10 cellular contexts compared by ENCODE assay signal in genomic region chr14:81519200-81519998, GRCh38. TPM values are rescaled to one million over a fixed set of nuclear protein-coding genes. Genes with fewer than 3 reads are reported as not detected.
DNase-seq lines count a peak whose midpoint lies in the region; ATAC-seq, FAIRE-seq and TF ChIP-seq lines count a peak whose summit lies in the region.
"Had no signal": no experiment of that assay in that cellular context is flagged by ENCODE, and none has a peak within 500 bp of the region (broad histone marks: within the 10 kb centered on the region; RNA-seq: fewer than 3 reads in every experiment).

No MANE protein-coding gene starts in this region.

- H3K27me3 ChIP-seq in HepG2 (ENCODE audit: control insufficient read depth in 1 of 2, insufficient read depth in 2 of 2, low read length in 2 of 2) (no peaks in the 10 kb centered on the region), upper lobe of right lung (no peaks in the 10 kb centered on the region)

- POLR2A ChIA-PET in activated CD4-positive, alpha-beta T cell treated with anti-CD3 and anti-CD28 coated beads for 36 hours (lab: Charles Lee), result no interaction called here
- POLR2A ChIA-PET in HepG2 (lab: Yijun Ruan, JAX), result interaction anchor here (3.9 kb wide), 1 partner anchor 13 kb away, joined by 27 read pairs; the partner anchor contains the start of gene SEL1L

- H3K4me3 Mint-ChIP-seq in activated CD4-positive, alpha-beta T cell treated with anti-CD3 and anti-CD28 coated beads for 36 hours, result no peak overlapping the region
- H3K4me3 Mint-ChIP-seq in activated T-helper 17 cell treated with anti-CD3 and anti-CD28 coated beads, Interleukin-2, amount 50 U/mL, for 72 hours, result peak overlapping the region; percentile 52

- no TSS peak for BruUV-seq in HepG2 (replicated peaks; lab: Mats Ljungman, UMichigan)

- DNase-seq in activated CD4-positive, alpha-beta T cell treated with anti-CD3 and anti-CD28 coated beads for 36 hours, result no peak
- no peak for DNase-seq in activated CD4-positive, alpha-beta T cell treated with anti-CD3 and anti-CD28 coated beads, Interleukin-2, amount 50 U/mL, for 48 hours
- no peak for DNase-seq in HepG2 (ENCODE audit: low spot score)
- DNase-seq in upper lobe of right lung, result no peak
- no peak for DNase-seq in T-helper 9 cell
- no peak for DNase-seq in EL

- FAIRE-seq in HepG2 (lab: Jason Lieb, UNC), result no peak
- FAIRE-seq: A204.1, islet of Langerhans had no signal

- peaks cover 49% of the 10 kb centered on the region for H3K4me1 ChIP-seq in HepG2 (ENCODE audit: insufficient read depth, low read length)
- peaks cover 46% of the 10 kb centered on the region for H3K4me1 ChIP-seq in upper lobe of right lung

- H2AFZ ChIP-seq in HepG2 (ENCODE audit: low read length), result no peak overlapping the region

- CTCF ChIA-PET in activated CD4-positive, alpha-beta T cell treated with anti-CD3 and anti-CD28 coated beads for 36 hours (lab: Charles Lee), result interaction anchor here (0.8 kb wide), 1 partner anchor 84 kb away, joined by 4 read pairs; no protein-coding TSS in a partner anchor
- CTCF ChIA-PET in HepG2 (lab: Yijun Ruan, JAX; ENCODE audit: low intra/inter-chr PET ratio, low total read pairs), result no interaction called here

- in situ Hi-C loops in HepG2 (cut with HindIII; ENCODE audit: extremely low pct_ligation_motif_present, low pct_unique_long_range_greater_than_20kb), result no loop called here

- TF ChIP-seq EP300 in HepG2 (IDR thresholded peaks at IDR 0.05; ENCODE audit: low read depth in 2 of 2, low read length in 2 of 2) (no peak), HepG2 (CRISPR knock-in tag; IDR thresholded peaks at IDR 0.05; ENCODE audit: borderline replicate concordance) (no peak)

- H3K9me3 ChIP-seq in HepG2 (ENCODE audit: low read length), result no peaks in the 10 kb centered on the region
- no peaks in the 10 kb centered on the region for H3K9me3 ChIP-seq in upper lobe of right lung

- no peak for TF ChIP-seq CTCF in HepG2 (CRISPR knock-in tag; IDR thresholded peaks at IDR 0.05)
- no peak for TF ChIP-seq CTCF in upper lobe of right lung (IDR thresholded peaks at IDR 0.05)

- H3K4me1 Mint-ChIP-seq in activated CD4-positive, alpha-beta T cell treated with anti-CD3 and anti-CD28 coated beads for 36 hours, result peaks cover 45% of the 10 kb centered on the region
- peaks cover 33% of the 10 kb centered on the region for H3K4me1 Mint-ChIP-seq in activated T-helper 17 cell treated with anti-CD3 and anti-CD28 coated beads, Interleukin-2, amount 50 U/mL, for 72 hours

- H3K27ac ChIP-seq in HepG2 (ENCODE audit: extremely low read length, insufficient read depth, low read length), result peak overlapping the region; percentile 77
- peak overlapping the region; percentile 61 for H3K27ac ChIP-seq in upper lobe of right lung

- no peak overlapping the region for H3K4me2 ChIP-seq in HepG2 (ENCODE audit: low read depth, low read length)

- no peaks in the 10 kb centered on the region for H3K27me3 Mint-ChIP-seq in activated CD4-positive, alpha-beta T cell treated with anti-CD3 and anti-CD28 coated beads for 36 hours
- no peaks in the 10 kb centered on the region for H3K27me3 Mint-ChIP-seq in activated T-helper 17 cell treated with anti-CD3 and anti-CD28 coated beads, Interleukin-2, amount 50 U/mL, for 72 hours

- H3K79me2 ChIP-seq in HepG2 (ENCODE audit: insufficient read depth, low read length), result no peaks in the 10 kb centered on the region

- 97% methylated on average over 3 of the region's 3 CpGs for WGBS in HepG2 (ENCODE audit: low lambda C conversion rate)

- TF ChIP-seq POLR2A in HepG2 (IDR thresholded peaks at IDR 0.05; ENCODE audit: insufficient read depth in 1 of 2, low read depth in 2 of 2, low read length in 2 of 2), result no peak

- peak; percentile 70 for ATAC-seq in activated CD4-positive, alpha-beta T cell treated with anti-CD3 and anti-CD28 coated beads for 36 hours
- ATAC-seq in HG03159 (IDR thresholded peaks at IDR 0.05; ENCODE audit: unreplicated experiment) (peak; percentile 76), HepG2 (no peak), upper lobe of right lung (peak; percentile 94)
- peak; percentile 80 for ATAC-seq in activated T-helper 17 cell treated with anti-CD3 and anti-CD28 coated beads, Interleukin-2, amount 50 U/mL, for 72 hours (replicated peaks)

- H3K4me3 ChIP-seq in HepG2 (replicated peaks in 1 of 3; ENCODE audit: insufficient read depth in 1 of 3, low read depth in 2 of 3, low read length in 3 of 3), result no peak overlapping the region
- no peak overlapping the region for H3K4me3 ChIP-seq in upper lobe of right lung

- no peak for TF ChIP-seq RAD21 in HepG2 (CRISPR knock-in tag; IDR thresholded peaks at IDR 0.05)

- H3K9ac ChIP-seq in HepG2 (ENCODE audit: insufficient read depth, low read depth, low read length), result no peak overlapping the region

- peaks cover 54% of the 10 kb centered on the region for H3K36me3 Mint-ChIP-seq in activated CD4-positive, alpha-beta T cell treated with anti-CD3 and anti-CD28 coated beads for 36 hours (ENCODE audit: low read depth)
- peaks cover 92% of the 10 kb centered on the region for H3K36me3 Mint-ChIP-seq in activated T-helper 17 cell treated with anti-CD3 and anti-CD28 coated beads, Interleukin-2, amount 50 U/mL, for 72 hours (ENCODE audit: low read depth)

- no peaks in the 10 kb centered on the region for H3K9me3 Mint-ChIP-seq in activated CD4-positive, alpha-beta T cell treated with anti-CD3 and anti-CD28 coated beads for 36 hours (ENCODE audit: low read depth)
- H3K9me3 Mint-ChIP-seq in activated T-helper 17 cell treated with anti-CD3 and anti-CD28 coated beads, Interleukin-2, amount 50 U/mL, for 72 hours, result no peaks in the 10 kb centered on the region

- intact Hi-C loops in activated CD4-positive, alpha-beta T cell treated with anti-CD3 and anti-CD28 coated beads for 36 hours (cut with DNase I, micrococcal nuclease), result loop anchor here in 1 of 2 experiments (5.0 kb wide), 1 partner anchor 47 kb away; no protein-coding TSS in a partner anchor
- intact Hi-C loops in HepG2 (cut with micrococcal nuclease; ENCODE audit: unreplicated experiment) (no loop called here), upper lobe of right lung (cut with DNase I) (no loop called here)

- H3K36me3 ChIP-seq in HepG2 (replicated peaks in 1 of 2; ENCODE audit: control insufficient read depth in 1 of 2, insufficient read depth in 2 of 2, low read length in 2 of 2) (peaks cover 3 to 35% of the 10 kb centered on the region in 2 experiments; a peak in 4 of 5 replicates), upper lobe of right lung (peaks cover 41% of the 10 kb centered on the region)

- peak overlapping the region; percentile 88 for H3K27ac Mint-ChIP-seq in activated CD4-positive, alpha-beta T cell treated with anti-CD3 and anti-CD28 coated beads for 36 hours
- peak overlapping the region; percentile 90 for H3K27ac Mint-ChIP-seq in activated T-helper 17 cell treated with anti-CD3 and anti-CD28 coated beads, Interleukin-2, amount 50 U/mL, for 72 hours

- H4K20me1 ChIP-seq in HepG2 (ENCODE audit: insufficient read depth, low read length), result no peaks in the 10 kb centered on the region

TF ChIP-seq in HepG2, 621 proteins besides CTCF, POLR2A, EP300 and RAD21 (continues in another document):
- TF ChIP-seq ZNF614 (CRISPR knock-in tag; IDR thresholded peaks at IDR 0.05; ENCODE audit: borderline replicate concordance) (no peak), SMC3 (IDR thresholded peaks at IDR 0.05; ENCODE audit: low read length) (no peak), ZNF354B (CRISPR knock-in tag; IDR thresholded peaks at IDR 0.05) (no peak), THAP11 (CRISPR knock-in tag; IDR thresholded peaks at IDR 0.05) (no peak), RXRB (CRISPR knock-in tag; IDR thresholded peaks at IDR 0.05; ENCODE audit: borderline replicate concordance) (no peak)

RNA-seq across cellular contexts. Expression of gene SEL1L, which starts 14.3 kb away (rescaled TPM):
- 10 to 100 TPM; 39.0 to 57.4 TPM for total RNA-seq in activated CD4-positive, alpha-beta T cell treated with anti-CD3 and anti-CD28 coated beads for 36 hours
- 10 to 100 TPM; 58.7 to 69.8 TPM for total RNA-seq in activated T-helper 17 cell treated with anti-CD3 and anti-CD28 coated beads, Interleukin-2, amount 50 U/mL, for 72 hours
- total RNA-seq in HepG2 (2016; rRNA removed; fragmentation: Illumina TruSeq; extraction: Trizol), result 38.1 and 61.0 TPM in 2 replicates
- 2.2 and 2.4 TPM in 2 replicates for total RNA-seq in HepG2 (2016; cell fraction: cytosol; rRNA removed; fragmentation: Illumina TruSeq; extraction: Trizol; ENCODE audit: low read depth)
- 37.0 and 61.0 TPM in 2 replicates for total RNA-seq in HepG2 (2016; cell fraction: insoluble cytoplasmic fraction; rRNA removed; fragmentation: Illumina TruSeq; extraction: Trizol)
- total RNA-seq in HepG2 (2016; cell fraction: membrane; rRNA removed; fragmentation: Illumina TruSeq; extraction: Trizol), result 6.3 and 8.3 TPM in 2 replicates
- 58.1 and 61.2 TPM in 2 replicates for total RNA-seq in HepG2 (2016; cell fraction: nucleus; rRNA removed; fragmentation: Illumina TruSeq; extraction: Trizol)
- polyA plus RNA-seq in HepG2 (2011; rRNA removed), result 14.6 and 15.3 TPM in 2 replicates
- polyA plus RNA-seq in HepG2 (2011; cell fraction: cytosol; rRNA removed), result 7.0 and 10.4 TPM in 2 replicates
- 14.9 and 15.1 TPM in 2 replicates for polyA plus RNA-seq in HepG2 (2011; cell fraction: nucleus; rRNA removed)
- polyA plus RNA-seq in HepG2 (2012), result 32.6 and 34.3 TPM in 2 replicates
- 0.76 and 0.83 TPM in 2 replicates for polyA plus RNA-seq in HepG2 (2016; cell fraction: cytosol; fragmentation: Illumina TruSeq; extraction: Trizol; ENCODE audit: low read depth)
- polyA plus RNA-seq in HepG2 (2016; cell fraction: insoluble cytoplasmic fraction; fragmentation: Illumina TruSeq; extraction: Trizol; ENCODE audit: low read depth), result 15.4 and 16.6 TPM in 2 replicates
- 1.8 and 2.1 TPM in 2 replicates for polyA plus RNA-seq in HepG2 (2016; cell fraction: membrane; fragmentation: Illumina TruSeq; extraction: Trizol; ENCODE audit: low read depth)
- polyA plus RNA-seq in HepG2 (2016; cell fraction: nucleus; fragmentation: Illumina TruSeq; extraction: Trizol; ENCODE audit: insufficient read depth, low read depth), result 39.5 TPM in 2 replicates
- 12.1 and 21.7 TPM in 2 replicates for polyA minus RNA-seq in HepG2 (2011; rRNA and poly(A)+ RNA removed; ENCODE audit: low replicate concordance)
- polyA minus RNA-seq in HepG2 (2011; cell fraction: cytosol; rRNA and poly(A)+ RNA removed), result 25.1 and 25.6 TPM in 2 replicates
- polyA minus RNA-seq in HepG2 (2011; cell fraction: nucleus; rRNA and poly(A)+ RNA removed), result 50.0 and 57.7 TPM in 2 replicates
- total RNA-seq in upper lobe of right lung, result 108 TPM
